ENCODE assay signal across 10 cellular contexts in genomic region chr5:6483880-6484382, GRCh38. TPM values are rescaled to one million over a fixed set of nuclear protein-coding genes. Genes with fewer than 3 reads are reported as not detected.
DNase-seq lines count a peak whose midpoint lies in the region; ATAC-seq and TF ChIP-seq lines count a peak whose summit lies in the region.
"Had no signal": no experiment of that assay in that cellular context is flagged by ENCODE, and none has a peak within 500 bp of the region (broad histone marks: within the 10 kb centered on the region; RNA-seq: fewer than 3 reads in every experiment).

No MANE protein-coding gene starts in this region.

- H3K4me3 ChIP-seq in mucosa of descending colon: no peak overlapping the region

- H3K36me3 ChIP-seq in mucosa of descending colon (ENCODE audit: low read depth): no peaks in the 10 kb centered on the region

- intact Hi-C loops in mucosa of descending colon (cut with DNase I, micrococcal nuclease): no loop called here

- peak; percentile 43 for DNase-seq in activated CD4-positive, alpha-beta T cell treated with anti-CD3 and anti-CD28 coated beads for 48 hours
- DNase-seq in activated CD4-positive, alpha-beta T cell treated with anti-CD3 and anti-CD28 coated beads, Interleukin-2, amount 50 U/mL, for 4 hours: no peak
- DNase-seq in mucosa of descending colon (peak in 1 of 3 donors; percentile 5), HPDE6-E6E7 (ENCODE audit: extremely low spot score) (no peak), NOMO-1 treated with DMSO at 0.1 percent for 48 hours (lab: John Stamatoyannopoulos, UW; ENCODE audit: unreplicated experiment) (no peak), DMS53 (lab: John Stamatoyannopoulos, UW) (no peak)
- DNase-seq: activated CD8-positive, alpha-beta memory T cell treated with anti-CD3 and anti-CD28 coated beads for 24 hours; cerebellar nuclear complex had no signal

- TF ChIP-seq CTCF in mucosa of descending colon (IDR thresholded peaks at IDR 0.05): no peak

- ATAC-seq in GM19468 (IDR thresholded peaks at IDR 0.05; ENCODE audit: extremely low read depth, unreplicated experiment) (peak; percentile 89), HG03064 (IDR thresholded peaks at IDR 0.05; ENCODE audit: low read depth, unreplicated experiment) (peak; percentile 89), mucosa of descending colon (peak; percentile 45)

- H3K9me3 ChIP-seq in mucosa of descending colon: no peaks in the 10 kb centered on the region

- no peaks in the 10 kb centered on the region for H3K4me1 ChIP-seq in mucosa of descending colon (ENCODE audit: low read depth)

RNA-seq across cellular contexts. Expression of gene UBE2QL1, which starts 35.3 kb away (rescaled TPM):
- 1 to 10 TPM in 1 of 3 donors, under 1 TPM in 2; 0.19 to 4.1 (median 0.26) TPM for total RNA-seq in mucosa of descending colon
